ENCODE assay signal across 27 cellular contexts in genomic region chr3:155435821-155436220, GRCh38.
"Had no signal": no experiment of that assay in that cellular context is flagged by ENCODE, and none has a peak within 500 bp of the region (broad histone marks: within the 10 kb centered on the region; RNA-seq: fewer than 3 reads in every experiment).

No MANE protein-coding gene starts in this region.

- H3K27ac Mint-ChIP-seq: activated CD4-positive, alpha-beta memory T cell treated with anti-CD3 and anti-CD28 coated beads, Interleukin-2, amount 10 ng/mL, durations not matched to agents 7 days and 5 days; activated CD4-positive, alpha-beta T cell treated with anti-CD3 and anti-CD28 coated beads, Interleukin-2, amount 10 ng/mL, durations not matched to agents 7 days and 5 days; activated naive CD4-positive, alpha-beta T cell treated with anti-CD3 and anti-CD28 coated beads, Interleukin-2, amount 50 U/mL, for 24 hours; activated naive CD8-positive, alpha-beta T cell treated with anti-CD3 and anti-CD28 coated beads, Interleukin-2, amount 50 U/mL, for 24 hours; activated T-helper 17 cell treated with anti-CD3 and anti-CD28 coated beads, Interleukin-2, amount 50 U/mL, for 72 hours; natural killer cell treated with Interleukin-12 subunit alpha and Interleukin-12 subunit beta and Interleukin-15 and Interleukin-18, amount 100 ng/mL, for 72 hours; WTC11 had no signal

- H3K27ac ChIP-seq: left ventricle myocardium inferior, testis, transverse colon had no signal

- FAIRE-seq: bronchial epithelial cell, islet of Langerhans had no signal

- H3K4me1 ChIP-seq: testis, transverse colon had no signal

- H3K27me3 Mint-ChIP-seq: activated CD4-positive, alpha-beta memory T cell treated with anti-CD3 and anti-CD28 coated beads, Interleukin-2, amount 10 ng/mL, durations not matched to agents 7 days and 5 days; activated CD4-positive, alpha-beta T cell treated with anti-CD3 and anti-CD28 coated beads, Interleukin-2, amount 10 ng/mL, durations not matched to agents 7 days and 5 days; central memory CD8-positive, alpha-beta T cell; natural killer cell treated with Interleukin-12 subunit alpha and Interleukin-12 subunit beta and Interleukin-15 and Interleukin-18, amount 100 ng/mL, for 72 hours had no signal

- H3K9me3 ChIP-seq: left ventricle myocardium inferior, mucosa of descending colon, testis, transverse colon had no signal

- H3K4me1 Mint-ChIP-seq: activated CD4-positive, alpha-beta memory T cell treated with anti-CD3 and anti-CD28 coated beads, Interleukin-2, amount 10 ng/mL, durations not matched to agents 7 days and 5 days; activated CD4-positive, alpha-beta T cell treated with anti-CD3 and anti-CD28 coated beads, Interleukin-2, amount 10 ng/mL, durations not matched to agents 7 days and 5 days; activated naive CD4-positive, alpha-beta T cell treated with anti-CD3 and anti-CD28 coated beads, Interleukin-2, amount 50 U/mL, for 24 hours; activated naive CD8-positive, alpha-beta T cell treated with anti-CD3 and anti-CD28 coated beads, Interleukin-2, amount 50 U/mL, for 24 hours; activated T-helper 17 cell treated with anti-CD3 and anti-CD28 coated beads, Interleukin-2, amount 50 U/mL, for 72 hours; central memory CD8-positive, alpha-beta T cell had no signal

- H3K9me3 Mint-ChIP-seq: activated CD4-positive, alpha-beta memory T cell treated with anti-CD3 and anti-CD28 coated beads, Interleukin-2, amount 10 ng/mL, durations not matched to agents 7 days and 5 days; activated CD4-positive, alpha-beta T cell treated with anti-CD3 and anti-CD28 coated beads, Interleukin-2, amount 10 ng/mL, durations not matched to agents 7 days and 5 days; activated naive CD4-positive, alpha-beta T cell treated with anti-CD3 and anti-CD28 coated beads, Interleukin-2, amount 50 U/mL, for 24 hours; activated naive CD8-positive, alpha-beta T cell treated with anti-CD3 and anti-CD28 coated beads, Interleukin-2, amount 50 U/mL, for 24 hours; activated T-cell treated with anti-CD3 and anti-CD28 coated beads, Interleukin-2, amount 50 U/mL, for 4 hours; activated T-helper 17 cell treated with anti-CD3 and anti-CD28 coated beads, Interleukin-2, amount 50 U/mL, for 72 hours; central memory CD8-positive, alpha-beta T cell had no signal

- DNase-seq: activated CD4-positive, alpha-beta memory T cell treated with anti-CD3 and anti-CD28 coated beads, Interleukin-2, amount 10 ng/mL, durations not matched to agents 7 days and 5 days; activated CD4-positive, alpha-beta T cell treated with anti-CD3 and anti-CD28 coated beads for 1 hour; activated CD4-positive, alpha-beta T cell treated with anti-CD3 and anti-CD28 coated beads, Interleukin-2, amount 10 ng/mL, durations not matched to agents 7 days and 5 days; activated CD8-positive, alpha-beta memory T cell treated with anti-CD3 and anti-CD28 coated beads, Interleukin-2, amount 50 U/mL, for 48 hours; activated naive CD8-positive, alpha-beta T cell treated with anti-CD3 and anti-CD28 coated beads, Interleukin-2, amount 50 U/mL, for 24 hours; activated T-cell treated with anti-CD3 and anti-CD28 coated beads, Interleukin-2, amount 50 U/mL, for 4 hours; effector memory CD4-positive, alpha-beta T cell; erythroblast; foreskin melanocyte; left ventricle myocardium inferior; mesendoderm; mucosa of descending colon; posterior cingulate gyrus; right cardiac atrium; stimulated activated CD4-positive, alpha-beta T cell treated with anti-CD3 and anti-CD28 coated beads, Interleukin-4, amount 100 ng/mL, for 1 hour; stimulated activated naive CD8-positive, alpha-beta T cell treated with anti-CD3 and anti-CD28 coated beads, Interleukin-15, Interleukin-2, amounts not matched to agents 100 U/mL and 50 U/mL, for 24 hours; T-helper 2 cell; testis; transverse colon had no signal

- ATAC-seq: activated naive CD8-positive, alpha-beta T cell treated with anti-CD3 and anti-CD28 coated beads, Interleukin-2, amount 50 U/mL, for 24 hours; activated T-cell treated with anti-CD3 and anti-CD28 coated beads, Interleukin-2, amount 50 U/mL, for 4 hours; activated T-helper 17 cell treated with anti-CD3 and anti-CD28 coated beads, Interleukin-2, amount 50 U/mL, for 72 hours; mucosa of descending colon; natural killer cell treated with Interleukin-12 subunit alpha and Interleukin-12 subunit beta and Interleukin-15 and Interleukin-18, amount 100 ng/mL, for 72 hours; right cardiac atrium; stimulated activated naive CD8-positive, alpha-beta T cell treated with anti-CD3 and anti-CD28 coated beads, Interleukin-15, Interleukin-2, amounts not matched to agents 100 U/mL and 50 U/mL, for 24 hours; WTC11 had no signal

- H3K27me3 ChIP-seq: testis, transverse colon had no signal

- H3K4me3 ChIP-seq: left ventricle myocardium inferior, lung, mucosa of descending colon, testis, transverse colon had no signal

- H3K36me3 Mint-ChIP-seq: activated naive CD4-positive, alpha-beta T cell treated with anti-CD3 and anti-CD28 coated beads, Interleukin-2, amount 50 U/mL, for 24 hours; natural killer cell treated with Interleukin-12 subunit alpha and Interleukin-12 subunit beta and Interleukin-15 and Interleukin-18, amount 100 ng/mL, for 72 hours; WTC11 had no signal

- H3K36me3 ChIP-seq: left ventricle myocardium inferior, transverse colon had no signal

- H3K4me3 Mint-ChIP-seq: activated CD4-positive, alpha-beta memory T cell treated with anti-CD3 and anti-CD28 coated beads, Interleukin-2, amount 10 ng/mL, durations not matched to agents 7 days and 5 days; activated CD4-positive, alpha-beta T cell treated with anti-CD3 and anti-CD28 coated beads, Interleukin-2, amount 10 ng/mL, durations not matched to agents 7 days and 5 days; activated naive CD4-positive, alpha-beta T cell treated with anti-CD3 and anti-CD28 coated beads, Interleukin-2, amount 50 U/mL, for 24 hours; activated naive CD8-positive, alpha-beta T cell treated with anti-CD3 and anti-CD28 coated beads, Interleukin-2, amount 50 U/mL, for 24 hours; activated T-cell treated with anti-CD3 and anti-CD28 coated beads, Interleukin-2, amount 50 U/mL, for 4 hours; activated T-helper 17 cell treated with anti-CD3 and anti-CD28 coated beads, Interleukin-2, amount 50 U/mL, for 72 hours; central memory CD8-positive, alpha-beta T cell; natural killer cell treated with Interleukin-12 subunit alpha and Interleukin-12 subunit beta and Interleukin-15 and Interleukin-18, amount 100 ng/mL, for 72 hours; WTC11 had no signal
